Comparison of ENCODE assay signal across 23 cellular contexts in the genomic region with DNA sequence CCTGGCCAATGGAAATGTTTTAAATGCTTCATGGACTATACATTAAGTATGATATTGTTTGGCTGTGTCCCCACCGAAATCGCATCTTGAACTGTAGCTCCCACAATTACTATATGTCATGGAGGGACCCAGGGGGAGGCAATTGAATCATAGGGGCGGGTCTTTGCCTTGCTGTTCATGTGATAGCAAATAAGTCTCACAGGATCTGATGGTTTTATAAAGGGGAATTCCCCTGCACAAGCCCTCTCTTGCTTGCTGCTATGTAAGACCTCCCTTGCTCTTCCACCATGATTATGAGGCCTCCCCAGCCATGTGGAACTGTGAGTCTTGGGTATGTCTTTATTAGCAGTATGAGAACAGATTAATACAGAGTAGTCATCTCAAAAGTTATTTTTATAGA.
"Had no signal": no experiment of that assay in that cellular context is flagged by ENCODE, and none has a peak within 500 bp of the region (broad histone marks: within the 10 kb centered on the region; RNA-seq: fewer than 3 reads in every experiment).

No MANE protein-coding gene starts in this region.

- H3K4me1 ChIP-seq: SJSA1 had no signal

- H3K27ac ChIP-seq: HL-60, KMS-11, SJSA1, SK-N-MC had no signal

- DNase-seq: Kasumi-1, MM.1S, NCI-H1092 treated with DMSO at 0.1 percent for 48 hours, NCI-H1436, NCI-H187, NCI-H2029, NCI-H2081 treated with DMSO at 0.1 percent for 48 hours, NCI-H2171, NCI-H226, NCI-H446, NCI-H510A, NCI-H524 treated with DMSO at 0.1 percent for 48 hours, NCI-H69, NCI-H774, Right ventricle myocardium superior, RPMI8226, SIG-M5 had no signal

- H3K27me3 ChIP-seq: SJSA1 had no signal

- H3K4me3 ChIP-seq: K562, SJSA1, SK-N-MC had no signal

- H3K9me3 ChIP-seq: SJSA1 had no signal

- H3K9ac ChIP-seq: KMS-11 had no signal

- H3K36me3 Mint-ChIP-seq: IgD-negative memory B cell had no signal

- H3K4me2 ChIP-seq: KMS-11 had no signal

- H3K4me3 Mint-ChIP-seq: IgD-negative memory B cell had no signal

- H3K27ac Mint-ChIP-seq: IgD-negative memory B cell had no signal

- ATAC-seq: K562 had no signal

- H3K36me3 ChIP-seq: SJSA1 had no signal
